ENCODE assay signal across 1 cellular context in the genomic region with DNA sequence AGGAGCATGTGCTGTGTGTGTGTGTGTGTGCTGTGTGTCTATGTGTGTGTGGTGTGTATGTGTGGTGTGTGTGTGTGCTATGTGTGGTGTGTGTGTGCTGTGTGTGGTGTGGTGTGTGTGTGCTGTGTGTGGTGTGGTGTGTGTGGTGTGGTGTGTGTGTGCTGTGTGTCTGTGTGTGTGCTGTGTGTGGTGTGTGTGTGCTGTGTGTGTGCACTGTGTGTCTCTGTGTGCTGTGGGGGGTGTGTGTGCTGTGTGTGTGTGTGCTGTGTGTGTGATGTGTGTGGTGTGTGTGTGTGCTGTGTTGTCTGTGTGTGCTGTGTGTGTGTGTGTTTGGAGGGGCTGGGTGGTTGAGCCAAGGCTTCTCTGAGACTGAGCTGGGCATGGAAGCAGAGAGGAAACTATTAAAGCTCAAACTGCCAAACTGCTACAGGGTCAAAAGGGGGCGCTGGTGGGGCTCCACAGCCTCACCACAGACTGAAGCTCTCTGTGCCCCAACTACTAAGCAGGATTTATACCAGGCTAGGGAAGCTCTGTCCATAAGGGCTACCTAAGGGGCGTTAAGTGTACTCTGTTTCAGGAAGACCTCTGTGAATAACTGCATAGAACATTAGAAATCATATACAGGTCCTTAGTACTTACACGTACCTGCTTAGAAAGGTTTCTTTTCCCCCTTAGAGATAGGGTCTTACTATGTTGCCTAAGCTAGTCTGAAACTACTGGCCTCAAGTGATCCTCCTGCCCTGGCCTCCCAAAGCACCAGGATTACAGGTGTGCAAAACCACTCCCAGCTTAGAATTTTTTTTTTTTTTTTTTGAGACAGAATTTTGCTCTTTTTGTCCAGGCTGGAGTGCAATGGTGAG.
TF ChIP-seq lines count a peak whose summit lies in the region.

No MANE protein-coding gene starts in this region.

TF ChIP-seq in K562, 482 proteins besides CTCF, POLR2A, EP300 and RAD21 (continued from another document):
- 0 out of 2 replicates have a peak, but pooled peaks have one; percentile 42 for TF ChIP-seq SRSF3 (IDR thresholded peaks at IDR 0.05; ENCODE audit: insufficient read depth, low read length)
- peak; percentile 53 for TF ChIP-seq ZNF280A (IDR thresholded peaks at IDR 0.05; ENCODE audit: low read depth, partially characterized antibody)
- TF ChIP-seq BCOR (IDR thresholded peaks at IDR 0.05) = peak; percentile 49
- TF ChIP-seq TRIM25 (IDR thresholded peaks at IDR 0.05; ENCODE audit: borderline replicate concordance) = peak; percentile 61; the same call in 1 of the 2 replicates
- TF ChIP-seq NKRF (IDR thresholded peaks at IDR 0.05; ENCODE audit: borderline replicate concordance) = peak; percentile 68; the same call in 1 of the 2 replicates
- TF ChIP-seq, protein P1, sequence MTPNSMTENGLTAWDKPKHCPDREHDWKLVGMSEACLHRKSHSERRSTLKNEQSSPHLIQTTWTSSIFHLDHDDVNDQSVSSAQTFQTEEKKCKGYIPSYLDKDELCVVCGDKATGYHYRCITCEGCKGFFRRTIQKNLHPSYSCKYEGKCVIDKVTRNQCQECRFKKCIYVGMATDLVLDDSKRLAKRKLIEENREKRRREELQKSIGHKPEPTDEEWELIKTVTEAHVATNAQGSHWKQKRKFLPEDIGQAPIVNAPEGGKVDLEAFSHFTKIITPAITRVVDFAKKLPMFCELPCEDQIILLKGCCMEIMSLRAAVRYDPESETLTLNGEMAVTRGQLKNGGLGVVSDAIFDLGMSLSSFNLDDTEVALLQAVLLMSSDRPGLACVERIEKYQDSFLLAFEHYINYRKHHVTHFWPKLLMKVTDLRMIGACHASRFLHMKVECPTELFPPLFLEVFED (CRISPR knock-in tag; conservative IDR thresholded peaks at IDR 0.05) = peak; percentile 81
- TF ChIP-seq ARID1B (IDR thresholded peaks at IDR 0.05) = 0 out of 2 replicates have a peak, but pooled peaks have one; percentile 39
- 0 out of 4 replicates have a peak, but pooled peaks of 1 of the 2 experiments have one; percentile 61 for TF ChIP-seq CSDE1 (IDR thresholded peaks at IDR 0.05)
- TF ChIP-seq ZNF76 (CRISPR knock-in tag; IDR thresholded peaks at IDR 0.05; ENCODE audit: borderline replicate concordance) = no peak
- peak; percentile 52 for TF ChIP-seq POLR2B (IDR thresholded peaks at IDR 0.05; ENCODE audit: low read depth, partially characterized antibody)
- peak; percentile 34; the same call in 1 of the 2 replicates for TF ChIP-seq TAF7 (tag; IDR thresholded peaks at IDR 0.05)
- TF ChIP-seq PHB2 (IDR thresholded peaks at IDR 0.05; ENCODE audit: low read depth) = peak; percentile 46; the same call in 1 of the 2 replicates
- TF ChIP-seq, protein P2, sequence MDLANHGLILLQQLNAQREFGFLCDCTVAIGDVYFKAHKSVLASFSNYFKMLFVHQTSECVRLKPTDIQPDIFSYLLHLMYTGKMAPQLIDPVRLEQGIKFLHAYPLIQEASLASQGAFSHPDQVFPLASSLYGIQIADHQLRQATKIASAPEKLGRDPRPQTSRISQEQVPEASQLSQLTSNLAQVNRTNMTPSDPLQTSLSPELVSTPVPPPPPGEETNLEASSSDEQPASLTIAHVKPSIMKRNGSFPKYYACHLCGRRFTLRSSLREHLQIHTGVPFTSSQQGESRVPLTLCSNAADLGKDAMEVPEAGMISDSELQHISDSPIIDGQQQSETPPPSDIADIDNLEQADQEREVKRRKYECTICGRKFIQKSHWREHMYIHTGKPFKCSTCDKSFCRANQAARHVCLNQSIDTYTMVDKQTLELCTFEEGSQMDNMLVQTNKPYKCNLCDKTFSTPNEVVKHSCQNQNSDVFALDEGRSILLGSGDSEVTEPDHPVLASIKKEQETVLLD (IDR thresholded peaks at IDR 0.05) = peak; percentile 63; the same call in 1 of the 2 replicates
- TF ChIP-seq LARP7 (IDR thresholded peaks at IDR 0.05) = peak; percentile 97
- TF ChIP-seq MCM3 (IDR thresholded peaks at IDR 0.05) = no peak
- TF ChIP-seq, protein P3, sequence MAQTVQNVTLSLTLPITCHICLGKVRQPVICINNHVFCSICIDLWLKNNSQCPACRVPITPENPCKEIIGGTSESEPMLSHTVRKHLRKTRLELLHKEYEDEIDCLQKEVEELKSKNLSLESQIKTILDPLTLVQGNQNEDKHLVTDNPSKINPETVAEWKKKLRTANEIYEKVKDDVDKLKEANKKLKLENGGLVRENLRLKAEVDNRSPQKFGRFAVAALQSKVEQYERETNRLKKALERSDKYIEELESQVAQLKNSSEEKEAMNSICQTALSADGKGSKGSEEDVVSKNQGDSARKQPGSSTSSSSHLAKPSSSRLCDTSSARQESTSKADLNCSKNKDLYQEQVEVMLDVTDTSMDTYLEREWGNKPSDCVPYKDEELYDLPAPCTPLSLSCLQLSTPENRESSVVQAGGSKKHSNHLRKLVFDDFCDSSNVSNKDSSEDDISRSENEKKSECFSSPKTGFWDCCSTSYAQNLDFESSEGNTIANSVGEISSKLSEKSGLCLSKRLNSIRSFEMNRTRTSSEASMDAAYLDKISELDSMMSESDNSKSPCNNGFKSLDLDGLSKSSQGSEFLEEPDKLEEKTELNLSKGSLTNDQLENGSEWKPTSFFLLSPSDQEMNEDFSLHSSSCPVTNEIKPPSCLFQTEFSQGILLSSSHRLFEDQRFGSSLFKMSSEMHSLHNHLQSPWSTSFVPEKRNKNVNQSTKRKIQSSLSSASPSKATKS (CRISPR knock-in tag; IDR thresholded peaks at IDR 0.05) = no peak
- TF ChIP-seq ZNF512 (tag; IDR thresholded peaks at IDR 0.05) = no peak
- TF ChIP-seq ASH1L (IDR thresholded peaks at IDR 0.05; ENCODE audit: borderline replicate concordance, low read depth, partially characterized antibody) = peak; percentile 25
